In the genomic region with DNA sequence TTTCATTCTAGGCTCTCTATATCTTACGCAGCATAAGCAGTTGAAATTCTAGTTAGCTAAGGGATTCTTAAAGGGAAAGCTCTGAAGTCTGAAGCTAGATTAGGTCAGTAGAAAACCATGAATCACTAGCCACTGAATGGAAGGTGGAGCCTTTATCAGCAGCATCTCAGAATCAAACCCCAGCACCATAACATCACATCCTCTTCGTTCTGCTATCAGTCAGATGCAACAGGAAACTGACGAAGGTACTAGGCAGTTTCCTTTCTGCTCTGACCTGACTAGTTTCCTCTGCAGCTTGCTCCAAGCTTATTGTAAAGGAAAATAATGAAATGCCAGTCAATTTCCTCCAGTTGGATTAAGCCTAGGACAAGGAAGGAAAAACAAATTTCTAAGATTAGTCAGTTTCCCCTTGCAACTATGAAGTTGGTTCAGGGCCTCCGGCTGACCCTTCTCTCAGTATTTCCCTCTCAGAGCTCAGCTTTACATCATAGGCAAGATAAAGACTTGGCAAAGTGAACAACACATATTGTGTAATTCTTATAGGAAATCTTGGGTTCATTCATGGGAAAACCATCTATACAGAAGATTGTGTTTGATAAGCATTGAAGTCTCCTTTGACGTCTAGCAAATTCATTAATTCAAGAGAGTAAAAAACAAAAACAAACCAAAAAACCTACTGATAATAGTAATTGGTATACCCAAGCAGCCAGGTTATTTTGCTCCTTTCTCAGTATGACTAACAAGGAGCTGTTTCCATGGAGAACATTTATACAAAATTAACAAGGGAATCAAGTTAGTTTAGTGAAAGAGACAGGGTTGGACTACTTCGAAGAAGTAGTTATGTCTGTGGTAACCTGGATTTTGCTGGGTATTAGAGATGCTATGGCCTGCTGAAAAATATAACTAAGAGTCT, we compare ENCODE assay signal across 8 cellular contexts. TPM values are rescaled to one million over a fixed set of nuclear protein-coding genes. Genes with fewer than 3 reads are reported as not detected.
DNase-seq lines count a peak whose midpoint lies in the region; ATAC-seq and TF ChIP-seq lines count a peak whose summit lies in the region.

No MANE protein-coding gene starts in this region.

- peaks cover 14% of the 10 kb centered on the region for H3K4me1 Mint-ChIP-seq in Calu3 (ENCODE audit: low read depth, unreplicated experiment)

- no peaks in the 10 kb centered on the region for H3K36me3 ChIP-seq in KOPT-K1 (ENCODE audit: insufficient read depth, low read length)
- H3K36me3 ChIP-seq in skeletal muscle satellite cell (ENCODE audit: insufficient read depth, low read length): no peaks in the 10 kb centered on the region

- BruUV-seq in Calu3 (replicated peaks; lab: Mats Ljungman, UMichigan): TSS peak; percentile 63

- H3K36me3 Mint-ChIP-seq in Calu3 (ENCODE audit: insufficient read depth, unreplicated experiment): no peaks in the 10 kb centered on the region

- H3K4me3 ChIP-seq in fibroblast of the aortic adventitia (ENCODE audit: low read depth, low read length): peak overlapping the region; percentile 32
- H3K4me3 ChIP-seq in skeletal muscle satellite cell (ENCODE audit: low read length): peak overlapping the region; percentile 35

- intact Hi-C loops in Calu3 (cut with micrococcal nuclease; ENCODE audit: unreplicated experiment): no loop called here

- CTCF ChIA-PET in Calu3 (lab: Charles Lee): interaction anchor here (0.6 to 1.1 kb wide), 4 partner anchors 12 to 69 kb away, joined by 3 to 10 read pairs (median 4); no protein-coding TSS in a partner anchor

- H3K4me3 Mint-ChIP-seq in Calu3 (ENCODE audit: low read depth, unreplicated experiment): no peak overlapping the region

- peak; percentile 90 for ATAC-seq in GM21515 (IDR thresholded peaks at IDR 0.05; ENCODE audit: unreplicated experiment)

- H3K27me3 ChIP-seq in skeletal muscle satellite cell (ENCODE audit: control insufficient read depth, insufficient read depth, low read length): no peaks in the 10 kb centered on the region

- H3K9me3 ChIP-seq in KOPT-K1 (ENCODE audit: insufficient read depth, low read length, poor library complexity, severe bottlenecking) (no peaks in the 10 kb centered on the region), skeletal muscle satellite cell (replicated peaks; ENCODE audit: low read length) (no peaks in the 10 kb centered on the region)

- H3K9me3 Mint-ChIP-seq in Calu3 (ENCODE audit: low read depth, unreplicated experiment): peaks cover 4% of the 10 kb centered on the region

- peak; percentile 15 for DNase-seq in Calu3
- peak; percentile 47 for DNase-seq in activated CD8-positive, alpha-beta memory T cell treated with anti-CD3 and anti-CD28 coated beads, Interleukin-2, amount 50 U/mL, for 1 hour (ENCODE audit: extremely low read depth)
- peak; percentile 98 for DNase-seq in fibroblast of the aortic adventitia (ENCODE audit: low read depth)
- no peak for DNase-seq in Ammon's horn (ENCODE audit: low spot score)
- no peak for DNase-seq in NCI-H774 (lab: John Stamatoyannopoulos, UW)

- H3K27me3 Mint-ChIP-seq in Calu3 (ENCODE audit: unreplicated experiment): no peaks in the 10 kb centered on the region

- H3K4me2 ChIP-seq in skeletal muscle satellite cell (ENCODE audit: low read length): peak overlapping the region; percentile 74

- H3K27ac Mint-ChIP-seq in Calu3 (ENCODE audit: unreplicated experiment): peak overlapping the region; percentile 80

- peak overlapping the region; percentile 79 for H3K27ac ChIP-seq in KOPT-K1 (ENCODE audit: low read depth, low read length, poor library complexity, severe bottlenecking)

- H3K9ac ChIP-seq in skeletal muscle satellite cell (ENCODE audit: low read depth, low read length): peak overlapping the region; percentile 76

- TF ChIP-seq CTCF in Calu3 (IDR thresholded peaks at IDR 0.05; ENCODE audit: unreplicated experiment) (no peak), fibroblast of the aortic adventitia (IDR thresholded peaks at IDR 0.05; ENCODE audit: insufficient read depth, low read length) (no peak)

- peaks cover 27% of the 10 kb centered on the region for H3K4me1 ChIP-seq in skeletal muscle satellite cell (ENCODE audit: control insufficient read depth, insufficient read depth, low read length)

RNA-seq across cellular contexts. Expression of a gene that starts 43.4 kb away (rescaled TPM):
- total RNA-seq in Calu3 (2022): 0.35 and 1.2 TPM in 2 replicates
- total RNA-seq in fibroblast of the aortic adventitia (ENCODE audit: low replicate concordance): 3.0 and 5.6 TPM in 2 replicates
- 0.87 and 1.5 TPM in 2 replicates for total RNA-seq in skeletal muscle satellite cell (2012; rRNA removed)

RNA-seq across cellular contexts. Expression of a gene that starts 45.8 kb away (rescaled TPM):
- 28.8 and 33.0 TPM in 2 replicates for total RNA-seq in Calu3 (2022)
- 33.4 and 49.1 TPM in 2 replicates for total RNA-seq in fibroblast of the aortic adventitia (ENCODE audit: low replicate concordance)
- total RNA-seq in skeletal muscle satellite cell (2012; rRNA removed): 48.3 and 56.0 TPM in 2 replicates

Comparison
In these comparisons a context has a peak if more than half of its experiments do, and no peak if none do; other contexts are left out.
1. DNase-seq: peak in Calu3 (single experiment), activated CD8-positive, alpha-beta memory T cell treated with anti-CD3 and anti-CD28 coated beads, Interleukin-2, amount 50 U/mL, for 1 hour (single experiment) and fibroblast of the aortic adventitia (single experiment); none in Ammon's horn (single experiment) and NCI-H774 (single experiment).